ENCODE assay signal across 41 cellular contexts in genomic region chrX:151688695-151689094, GRCh38. TPM values are rescaled to one million over a fixed set of nuclear protein-coding genes. Genes with fewer than 3 reads are reported as not detected.
"Had no signal": no experiment of that assay in that cellular context is flagged by ENCODE, and none has a peak within 500 bp of the region (broad histone marks: within the 10 kb centered on the region; RNA-seq: fewer than 3 reads in every experiment).

No MANE protein-coding gene starts in this region.

- H3K27me3 ChIP-seq: ascending aorta, body of pancreas, cardiac muscle cell had no signal

- H3K4me3 Mint-ChIP-seq: activated naive CD4-positive, alpha-beta T cell treated with anti-CD3 and anti-CD28 coated beads for 36 hours; activated naive CD4-positive, alpha-beta T cell treated with anti-CD3 and anti-CD28 coated beads, Interleukin-2, amount 10 ng/mL, durations not matched to agents 7 days and 5 days; activated naive CD4-positive, alpha-beta T cell treated with anti-CD3 and anti-CD28 coated beads, Interleukin-2, amount 50 U/mL, for 24 hours; activated naive CD8-positive, alpha-beta T cell; activated naive CD8-positive, alpha-beta T cell treated with anti-CD3 and anti-CD28 coated beads for 36 hours; activated naive CD8-positive, alpha-beta T cell treated with anti-CD3 and anti-CD28 coated beads, Interleukin-2, amount 10 ng/mL, durations not matched to agents 7 days and 5 days; activated naive CD8-positive, alpha-beta T cell treated with anti-CD3 and anti-CD28 coated beads, Interleukin-2, amount 50 U/mL, for 24 hours; activated T-cell treated with anti-CD3 and anti-CD28 coated beads, Interleukin-2, amount 50 U/mL, for 24 hours; activated T-cell treated with anti-CD3 and anti-CD28 coated beads, Interleukin-2, amount 50 U/mL, for 4 hours; activated T-cell treated with anti-CD3 and anti-CD28 coated beads, Interleukin-2, amount 50 U/mL, for 72 hours; activated T-helper 1 cell treated with anti-CD3 and anti-CD28 coated beads, Interleukin-12 subunit alpha, Interleukin-12 subunit beta, Interleukin-2, Interleukin-4 antibody, amounts not matched to agents 30 ng/mL and 10 ng/mL and 1 ng/mL, durations not matched to agents 14 hours and 24 hours and 36 hours; activated T-helper 17 cell treated with anti-CD3 and anti-CD28 coated beads, Interleukin-2, amount 50 U/mL, for 72 hours; brain; central memory CD8-positive, alpha-beta T cell had no signal

- DNase-seq: activated effector memory CD4-positive, alpha-beta T cell treated with anti-CD3 and anti-CD28 coated beads, Interleukin-2, amount 50 U/mL, for 16 hours; activated effector memory CD4-positive, alpha-beta T cell treated with Interleukin-2 at 50 U/mL for 16 hours; activated gamma-delta T cell; activated gamma-delta T cell treated with Interleukin-2 at 50 U/mL for 16 hours; activated naive CD4-positive, alpha-beta T cell; activated naive CD4-positive, alpha-beta T cell treated with anti-CD3 and anti-CD28 coated beads for 36 hours; activated naive CD4-positive, alpha-beta T cell treated with anti-CD3 and anti-CD28 coated beads, Interleukin-2, amount 10 ng/mL, durations not matched to agents 7 days and 5 days; activated naive CD4-positive, alpha-beta T cell treated with anti-CD3 and anti-CD28 coated beads, Interleukin-2, amount 50 U/mL, for 16 hours; activated naive CD4-positive, alpha-beta T cell treated with Interleukin-2 at 50 U/mL for 16 hours; activated naive CD8-positive, alpha-beta T cell treated with anti-CD3 and anti-CD28 coated beads for 36 hours; activated naive CD8-positive, alpha-beta T cell treated with anti-CD3 and anti-CD28 coated beads, Interleukin-2, amount 10 ng/mL, durations not matched to agents 7 days and 5 days; activated naive CD8-positive, alpha-beta T cell treated with anti-CD3 and anti-CD28 coated beads, Interleukin-2, amount 50 U/mL, for 24 hours; activated T-cell treated with anti-CD3 and anti-CD28 coated beads for 4 hours; activated T-cell treated with anti-CD3 and anti-CD28 coated beads, Interleukin-2, amount 50 U/mL, for 1 hour; activated T-cell treated with anti-CD3 and anti-CD28 coated beads, Interleukin-2, amount 50 U/mL, for 24 hours; activated T-cell treated with anti-CD3 and anti-CD28 coated beads, Interleukin-2, amount 50 U/mL, for 4 hours; activated T-cell treated with anti-CD3 and anti-CD28 coated beads, Interleukin-2, amount 50 U/mL, for 48 hours; activated T-cell treated with anti-CD3 and anti-CD28 coated beads, Interleukin-2, amount 50 U/mL, for 72 hours; adrenal gland; amniotic stem cell; amygdala; anterior cingulate cortex; aorta; body of pancreas; caudate nucleus; central memory CD4-positive, alpha-beta T cell; cerebellar nuclear complex had no signal

- H3K4me3 ChIP-seq: adrenal gland, ascending aorta, body of pancreas, breast epithelium, cardiac muscle cell had no signal

- H3K9me3 Mint-ChIP-seq: activated naive CD4-positive, alpha-beta T cell treated with anti-CD3 and anti-CD28 coated beads for 36 hours; activated naive CD4-positive, alpha-beta T cell treated with anti-CD3 and anti-CD28 coated beads, Interleukin-2, amount 10 ng/mL, durations not matched to agents 7 days and 5 days; activated naive CD4-positive, alpha-beta T cell treated with anti-CD3 and anti-CD28 coated beads, Interleukin-2, amount 50 U/mL, for 24 hours; activated naive CD4-positive, alpha-beta T cell treated with anti-CD3 and anti-CD28 coated beads, Interleukin-2, amount 50 U/mL, for 72 hours; activated naive CD8-positive, alpha-beta T cell treated with anti-CD3 and anti-CD28 coated beads for 36 hours; activated naive CD8-positive, alpha-beta T cell treated with anti-CD3 and anti-CD28 coated beads, Interleukin-2, amount 10 ng/mL, durations not matched to agents 7 days and 5 days; activated naive CD8-positive, alpha-beta T cell treated with anti-CD3 and anti-CD28 coated beads, Interleukin-2, amount 50 U/mL, for 24 hours; activated T-cell treated with anti-CD3 and anti-CD28 coated beads, Interleukin-2, amount 50 U/mL, for 24 hours; activated T-cell treated with anti-CD3 and anti-CD28 coated beads, Interleukin-2, amount 50 U/mL, for 4 hours; activated T-cell treated with anti-CD3 and anti-CD28 coated beads, Interleukin-2, amount 50 U/mL, for 72 hours; activated T-helper 1 cell treated with anti-CD3 and anti-CD28 coated beads, Interleukin-12 subunit alpha, Interleukin-12 subunit beta, Interleukin-2, Interleukin-4 antibody, amounts not matched to agents 30 ng/mL and 10 ng/mL and 1 ng/mL, durations not matched to agents 14 hours and 24 hours and 36 hours; activated T-helper 17 cell treated with anti-CD3 and anti-CD28 coated beads, Interleukin-2, amount 50 U/mL, for 72 hours; activated T-helper 2 cell treated with anti-CD3 and anti-CD28 coated beads, Interferon-gamma antibody, Interleukin-2, Interleukin-4, amounts not matched to agents 10 μg/mL and 5 μg/mL and 100 μg/mL, durations not matched to agents 14 hours and 24 hours and 36 hours; central memory CD8-positive, alpha-beta T cell had no signal

- H3K27ac Mint-ChIP-seq: activated naive CD4-positive, alpha-beta T cell treated with anti-CD3 and anti-CD28 coated beads for 36 hours; activated naive CD4-positive, alpha-beta T cell treated with anti-CD3 and anti-CD28 coated beads, Interleukin-2, amount 10 ng/mL, durations not matched to agents 7 days and 5 days; activated naive CD4-positive, alpha-beta T cell treated with anti-CD3 and anti-CD28 coated beads, Interleukin-2, amount 50 U/mL, for 24 hours; activated naive CD4-positive, alpha-beta T cell treated with anti-CD3 and anti-CD28 coated beads, Interleukin-2, amount 50 U/mL, for 72 hours; activated naive CD8-positive, alpha-beta T cell; activated naive CD8-positive, alpha-beta T cell treated with anti-CD3 and anti-CD28 coated beads for 36 hours; activated naive CD8-positive, alpha-beta T cell treated with anti-CD3 and anti-CD28 coated beads, Interleukin-2, amount 10 ng/mL, durations not matched to agents 7 days and 5 days; activated naive CD8-positive, alpha-beta T cell treated with anti-CD3 and anti-CD28 coated beads, Interleukin-2, amount 50 U/mL, for 24 hours; activated T-cell treated with anti-CD3 and anti-CD28 coated beads, Interleukin-2, amount 50 U/mL, for 24 hours; activated T-cell treated with anti-CD3 and anti-CD28 coated beads, Interleukin-2, amount 50 U/mL, for 72 hours; activated T-helper 1 cell treated with anti-CD3 and anti-CD28 coated beads, Interleukin-12 subunit alpha, Interleukin-12 subunit beta, Interleukin-2, Interleukin-4 antibody, amounts not matched to agents 30 ng/mL and 10 ng/mL and 1 ng/mL, durations not matched to agents 14 hours and 24 hours and 36 hours; activated T-helper 17 cell treated with anti-CD3 and anti-CD28 coated beads, Interleukin-2, amount 50 U/mL, for 72 hours; activated T-helper 2 cell treated with anti-CD3 and anti-CD28 coated beads, Interferon-gamma antibody, Interleukin-2, Interleukin-4, amounts not matched to agents 10 μg/mL and 5 μg/mL and 100 μg/mL, durations not matched to agents 14 hours and 24 hours and 36 hours; brain had no signal

- ATAC-seq: activated naive CD4-positive, alpha-beta T cell treated with anti-CD3 and anti-CD28 coated beads, Interleukin-2, amount 50 U/mL, for 72 hours; activated naive CD8-positive, alpha-beta T cell treated with anti-CD3 and anti-CD28 coated beads, Interleukin-2, amount 50 U/mL, for 24 hours; activated T-cell treated with anti-CD3 and anti-CD28 coated beads, Interleukin-2, amount 50 U/mL, for 4 hours; activated T-cell treated with anti-CD3 and anti-CD28 coated beads, Interleukin-2, amount 50 U/mL, for 72 hours; activated T-helper 17 cell treated with anti-CD3 and anti-CD28 coated beads, Interleukin-2, amount 50 U/mL, for 72 hours; body of pancreas had no signal

- H3K4me1 Mint-ChIP-seq: activated naive CD4-positive, alpha-beta T cell treated with anti-CD3 and anti-CD28 coated beads, Interleukin-2, amount 10 ng/mL, durations not matched to agents 7 days and 5 days; activated naive CD4-positive, alpha-beta T cell treated with anti-CD3 and anti-CD28 coated beads, Interleukin-2, amount 50 U/mL, for 24 hours; activated naive CD8-positive, alpha-beta T cell treated with anti-CD3 and anti-CD28 coated beads for 36 hours; activated naive CD8-positive, alpha-beta T cell treated with anti-CD3 and anti-CD28 coated beads, Interleukin-2, amount 10 ng/mL, durations not matched to agents 7 days and 5 days; activated naive CD8-positive, alpha-beta T cell treated with anti-CD3 and anti-CD28 coated beads, Interleukin-2, amount 50 U/mL, for 24 hours; activated T-helper 17 cell treated with anti-CD3 and anti-CD28 coated beads, Interleukin-2, amount 50 U/mL, for 72 hours; brain; central memory CD8-positive, alpha-beta T cell had no signal

- H3K27ac ChIP-seq: adrenal gland, ascending aorta, body of pancreas, breast epithelium, cardiac muscle cell had no signal

- H3K36me3 Mint-ChIP-seq: activated naive CD4-positive, alpha-beta T cell treated with anti-CD3 and anti-CD28 coated beads, Interleukin-2, amount 10 ng/mL, durations not matched to agents 7 days and 5 days; activated naive CD4-positive, alpha-beta T cell treated with anti-CD3 and anti-CD28 coated beads, Interleukin-2, amount 50 U/mL, for 24 hours; activated naive CD4-positive, alpha-beta T cell treated with anti-CD3 and anti-CD28 coated beads, Interleukin-2, amount 50 U/mL, for 72 hours; activated naive CD8-positive, alpha-beta T cell; activated naive CD8-positive, alpha-beta T cell treated with anti-CD3 and anti-CD28 coated beads for 36 hours; activated naive CD8-positive, alpha-beta T cell treated with anti-CD3 and anti-CD28 coated beads, Interleukin-2, amount 10 ng/mL, durations not matched to agents 7 days and 5 days; brain had no signal

- H3K36me3 ChIP-seq: adrenal gland, ascending aorta, breast epithelium, cardiac muscle cell had no signal

RNA-seq across cellular contexts. Expression of gene PRRG3, which starts 6.6 kb away (rescaled TPM):
- total RNA-seq: activated naive CD4-positive, alpha-beta T cell treated with anti-CD3 and anti-CD28 coated beads for 36 hours; activated naive CD4-positive, alpha-beta T cell treated with anti-CD3 and anti-CD28 coated beads, Interleukin-2, amount 50 U/mL, for 72 hours; activated naive CD8-positive, alpha-beta T cell treated with anti-CD3 and anti-CD28 coated beads for 36 hours; activated naive CD8-positive, alpha-beta T cell treated with anti-CD3 and anti-CD28 coated beads, Interleukin-2, amount 10 ng/mL, durations not matched to agents 7 days and 5 days; activated T-cell treated with anti-CD3 and anti-CD28 coated beads, Interleukin-2, amount 50 U/mL, for 4 hours; activated T-cell treated with anti-CD3 and anti-CD28 coated beads, Interleukin-2, amount 50 U/mL, for 72 hours; activated T-helper 1 cell treated with anti-CD3 and anti-CD28 coated beads, Interleukin-12 subunit alpha, Interleukin-12 subunit beta, Interleukin-2, Interleukin-4 antibody, amounts not matched to agents 30 ng/mL and 10 ng/mL and 1 ng/mL, durations not matched to agents 14 hours and 24 hours and 36 hours; activated T-helper 17 cell treated with anti-CD3 and anti-CD28 coated beads, Interleukin-2, amount 50 U/mL, for 72 hours; activated T-helper 2 cell treated with anti-CD3 and anti-CD28 coated beads, Interferon-gamma antibody, Interleukin-2, Interleukin-4, amounts not matched to agents 10 μg/mL and 5 μg/mL and 100 μg/mL, durations not matched to agents 14 hours and 24 hours and 36 hours; ascending aorta; bronchial epithelial cell had no signal

RNA-seq across cellular contexts. Expression of gene FATE1, which starts 27.1 kb away (rescaled TPM):
- total RNA-seq: activated naive CD4-positive, alpha-beta T cell treated with anti-CD3 and anti-CD28 coated beads for 36 hours; activated naive CD4-positive, alpha-beta T cell treated with anti-CD3 and anti-CD28 coated beads, Interleukin-2, amount 50 U/mL, for 72 hours; activated naive CD8-positive, alpha-beta T cell treated with anti-CD3 and anti-CD28 coated beads for 36 hours; activated naive CD8-positive, alpha-beta T cell treated with anti-CD3 and anti-CD28 coated beads, Interleukin-2, amount 10 ng/mL, durations not matched to agents 7 days and 5 days; activated T-cell treated with anti-CD3 and anti-CD28 coated beads, Interleukin-2, amount 50 U/mL, for 4 hours; activated T-cell treated with anti-CD3 and anti-CD28 coated beads, Interleukin-2, amount 50 U/mL, for 72 hours; activated T-helper 1 cell treated with anti-CD3 and anti-CD28 coated beads, Interleukin-12 subunit alpha, Interleukin-12 subunit beta, Interleukin-2, Interleukin-4 antibody, amounts not matched to agents 30 ng/mL and 10 ng/mL and 1 ng/mL, durations not matched to agents 14 hours and 24 hours and 36 hours; activated T-helper 17 cell treated with anti-CD3 and anti-CD28 coated beads, Interleukin-2, amount 50 U/mL, for 72 hours; activated T-helper 2 cell treated with anti-CD3 and anti-CD28 coated beads, Interferon-gamma antibody, Interleukin-2, Interleukin-4, amounts not matched to agents 10 μg/mL and 5 μg/mL and 100 μg/mL, durations not matched to agents 14 hours and 24 hours and 36 hours; aorta; ascending aorta; astrocyte; body of pancreas; breast epithelium; bronchial epithelial cell; cerebellum had no signal

RNA-seq across cellular contexts. Expression of gene CNGA2, which starts 45.9 kb away (rescaled TPM):
- total RNA-seq: activated naive CD4-positive, alpha-beta T cell treated with anti-CD3 and anti-CD28 coated beads for 36 hours; activated naive CD4-positive, alpha-beta T cell treated with anti-CD3 and anti-CD28 coated beads, Interleukin-2, amount 50 U/mL, for 72 hours; activated naive CD8-positive, alpha-beta T cell treated with anti-CD3 and anti-CD28 coated beads for 36 hours; activated naive CD8-positive, alpha-beta T cell treated with anti-CD3 and anti-CD28 coated beads, Interleukin-2, amount 10 ng/mL, durations not matched to agents 7 days and 5 days; activated T-cell treated with anti-CD3 and anti-CD28 coated beads, Interleukin-2, amount 50 U/mL, for 4 hours; activated T-cell treated with anti-CD3 and anti-CD28 coated beads, Interleukin-2, amount 50 U/mL, for 72 hours; activated T-helper 1 cell treated with anti-CD3 and anti-CD28 coated beads, Interleukin-12 subunit alpha, Interleukin-12 subunit beta, Interleukin-2, Interleukin-4 antibody, amounts not matched to agents 30 ng/mL and 10 ng/mL and 1 ng/mL, durations not matched to agents 14 hours and 24 hours and 36 hours; activated T-helper 17 cell treated with anti-CD3 and anti-CD28 coated beads, Interleukin-2, amount 50 U/mL, for 72 hours; activated T-helper 2 cell treated with anti-CD3 and anti-CD28 coated beads, Interferon-gamma antibody, Interleukin-2, Interleukin-4, amounts not matched to agents 10 μg/mL and 5 μg/mL and 100 μg/mL, durations not matched to agents 14 hours and 24 hours and 36 hours; adrenal gland; aorta; ascending aorta; astrocyte; body of pancreas; breast epithelium; bronchial epithelial cell; cardiac muscle cell; cerebellum had no signal
